Comparison of ENCODE assay signal across 13 cellular contexts in genomic region chr3:11632564-11632963, GRCh38. TPM values are rescaled to one million over a fixed set of nuclear protein-coding genes. Genes with fewer than 3 reads are reported as not detected.
DNase-seq lines count a peak whose midpoint lies in the region; ATAC-seq and TF ChIP-seq lines count a peak whose summit lies in the region.
"Had no signal": no experiment of that assay in that cellular context is flagged by ENCODE, and none has a peak within 500 bp of the region (broad histone marks: within the 10 kb centered on the region; RNA-seq: fewer than 3 reads in every experiment).

No MANE protein-coding gene starts in this region.

- H3K9me3 Mint-ChIP-seq in activated CD8-positive, alpha-beta T cell treated with anti-CD3 and anti-CD28 coated beads for 36 hours: no peaks in the 10 kb centered on the region
- H3K9me3 Mint-ChIP-seq in activated CD8-positive, alpha-beta T cell treated with anti-CD3 and anti-CD28 coated beads, Interleukin-2, amount 10 ng/mL, durations not matched to agents 7 days and 5 days (ENCODE audit: insufficient read depth): no peaks in the 10 kb centered on the region
- no peaks in the 10 kb centered on the region for H3K9me3 Mint-ChIP-seq in memory B cell
- H3K9me3 Mint-ChIP-seq in glutamatergic neuron (ENCODE audit: unreplicated experiment): no peaks in the 10 kb centered on the region

- H3K27ac Mint-ChIP-seq in activated CD8-positive, alpha-beta T cell treated with anti-CD3 and anti-CD28 coated beads for 36 hours: peak overlapping the region; percentile 9
- no peak overlapping the region for H3K27ac Mint-ChIP-seq in activated CD8-positive, alpha-beta T cell treated with anti-CD3 and anti-CD28 coated beads, Interleukin-2, amount 10 ng/mL, durations not matched to agents 7 days and 5 days
- H3K27ac Mint-ChIP-seq in memory B cell: peak overlapping the region; percentile 67
- H3K27ac Mint-ChIP-seq in glutamatergic neuron (ENCODE audit: unreplicated experiment): no peak overlapping the region

- H3K9ac ChIP-seq in SK-N-MC (ENCODE audit: insufficient read length): no peak overlapping the region

- no peak for ATAC-seq in activated CD8-positive, alpha-beta T cell treated with anti-CD3 and anti-CD28 coated beads for 36 hours
- ATAC-seq in activated CD8-positive, alpha-beta T cell treated with anti-CD3 and anti-CD28 coated beads, Interleukin-2, amount 10 ng/mL, durations not matched to agents 7 days and 5 days: no peak
- no peak for ATAC-seq in memory B cell (ENCODE audit: low read depth)
- no peak for ATAC-seq in HG03135 (IDR thresholded peaks at IDR 0.05; ENCODE audit: unreplicated experiment)
- ATAC-seq in GM18858 (IDR thresholded peaks at IDR 0.05; ENCODE audit: unreplicated experiment): no peak

- WGBS in thyroid gland, 2 donors: 17 to 21% methylated on average over 2 of the region's 2 CpGs

- no peak for TF ChIP-seq POLR2A in thyroid gland (IDR thresholded peaks at IDR 0.05)

- POLR2A ChIA-PET in activated CD8-positive, alpha-beta T cell treated with anti-CD3 and anti-CD28 coated beads for 36 hours (lab: Charles Lee): no interaction called here
- POLR2A ChIA-PET in activated CD8-positive, alpha-beta T cell treated with anti-CD3 and anti-CD28 coated beads, Interleukin-2, amount 10 ng/mL, durations not matched to agents 7 days and 5 days (lab: Charles Lee): no interaction called here

- CTCF ChIA-PET in activated CD8-positive, alpha-beta T cell treated with anti-CD3 and anti-CD28 coated beads for 36 hours (lab: Charles Lee): interaction anchor here (1.1 to 1.2 kb wide), 2 partner anchors 9 to 19 kb away, joined by 3 read pairs; no protein-coding TSS in a partner anchor
- CTCF ChIA-PET in activated CD8-positive, alpha-beta T cell treated with anti-CD3 and anti-CD28 coated beads, Interleukin-2, amount 10 ng/mL, durations not matched to agents 7 days and 5 days (lab: Charles Lee): interaction anchor here (1.3 kb wide), 1 partner anchor 11 kb away, joined by 4 read pairs; the partner anchor contains the start of gene VGLL4

- no peaks in the 10 kb centered on the region for H3K36me3 ChIP-seq in SK-N-MC (ENCODE audit: insufficient read depth, low read length)
- no peaks in the 10 kb centered on the region for H3K36me3 ChIP-seq in thyroid gland

- peaks cover 57 to 73% of the 10 kb centered on the region in 2 donors for H3K4me1 ChIP-seq in thyroid gland

- no peaks in the 10 kb centered on the region for H3K27me3 ChIP-seq in thyroid gland

- TF ChIP-seq CTCF in activated CD8-positive, alpha-beta T cell treated with anti-CD3 and anti-CD28 coated beads for 36 hours (IDR thresholded peaks at IDR 0.05): no peak
- TF ChIP-seq CTCF in thyroid gland (IDR thresholded peaks at IDR 0.05) (no peak), glutamatergic neuron (IDR thresholded peaks at IDR 0.05; ENCODE audit: partially characterized antibody, unreplicated experiment) (no peak)

- H3K4me3 ChIP-seq in SK-N-MC: no peak overlapping the region
- no peak overlapping the region for H3K4me3 ChIP-seq in thyroid gland (replicated peaks in 1 of 3)

- H3K4me1 Mint-ChIP-seq in activated CD8-positive, alpha-beta T cell treated with anti-CD3 and anti-CD28 coated beads for 36 hours (ENCODE audit: low read depth): peaks cover 67% of the 10 kb centered on the region
- peaks cover 60% of the 10 kb centered on the region for H3K4me1 Mint-ChIP-seq in activated CD8-positive, alpha-beta T cell treated with anti-CD3 and anti-CD28 coated beads, Interleukin-2, amount 10 ng/mL, durations not matched to agents 7 days and 5 days (ENCODE audit: low read depth)
- H3K4me1 Mint-ChIP-seq in memory B cell (peaks cover 35% of the 10 kb centered on the region), glutamatergic neuron (ENCODE audit: low read depth, unreplicated experiment) (peaks cover 11% of the 10 kb centered on the region)

- H3K4me3 Mint-ChIP-seq in activated CD8-positive, alpha-beta T cell treated with anti-CD3 and anti-CD28 coated beads for 36 hours: no peak overlapping the region
- no peak overlapping the region for H3K4me3 Mint-ChIP-seq in activated CD8-positive, alpha-beta T cell treated with anti-CD3 and anti-CD28 coated beads, Interleukin-2, amount 10 ng/mL, durations not matched to agents 7 days and 5 days
- H3K4me3 Mint-ChIP-seq in memory B cell (no peak overlapping the region), glutamatergic neuron (ENCODE audit: unreplicated experiment) (no peak overlapping the region)

- intact Hi-C loops in activated CD8-positive, alpha-beta T cell treated with anti-CD3 and anti-CD28 coated beads for 36 hours (cut with micrococcal nuclease): loop anchor here (10.0 kb wide), 1 partner anchor 48 kb away; no protein-coding TSS in a partner anchor
- intact Hi-C loops in thyroid gland (cut with DNase I): no loop called here

- DNase-seq in activated CD8-positive, alpha-beta T cell treated with anti-CD3 and anti-CD28 coated beads for 36 hours: no peak
- DNase-seq in activated CD8-positive, alpha-beta T cell treated with anti-CD3 and anti-CD28 coated beads, Interleukin-2, amount 10 ng/mL, durations not matched to agents 7 days and 5 days: no peak
- no peak for DNase-seq in SK-N-MC (ENCODE audit: low read depth, low spot score)
- DNase-seq in memory B cell (ENCODE audit: low spot score in 2 of 2): no peak
- DNase-seq in thyroid gland: no peak
- DNase-seq in glutamatergic neuron: no peak
- DNase-seq: activated T-cell treated with anti-CD3 and anti-CD28 coated beads for 4 hours, DMS 273 treated with DMSO at 0.1 percent for 48 hours, Kasumi-1, kidney, NCI-H345 had no signal

- H3K36me3 Mint-ChIP-seq in activated CD8-positive, alpha-beta T cell treated with anti-CD3 and anti-CD28 coated beads for 36 hours (ENCODE audit: low read depth): peaks cover 28% of the 10 kb centered on the region
- peaks cover 24% of the 10 kb centered on the region for H3K36me3 Mint-ChIP-seq in activated CD8-positive, alpha-beta T cell treated with anti-CD3 and anti-CD28 coated beads, Interleukin-2, amount 10 ng/mL, durations not matched to agents 7 days and 5 days (ENCODE audit: low read depth)
- peaks cover 7% of the 10 kb centered on the region for H3K36me3 Mint-ChIP-seq in memory B cell
- no peaks in the 10 kb centered on the region for H3K36me3 Mint-ChIP-seq in glutamatergic neuron (ENCODE audit: unreplicated experiment)

- no peaks in the 10 kb centered on the region for H3K9me3 ChIP-seq in SK-N-MC (ENCODE audit: low read depth, low read length)
- H3K9me3 ChIP-seq in thyroid gland: no peaks in the 10 kb centered on the region

- 0 out of 2 replicates have a peak overlapping the region, but pooled peaks have one; percentile 13 for H3K27ac ChIP-seq in SK-N-MC
- peak overlapping the region in 2 of 3 donors; percentile 33 to 50 for H3K27ac ChIP-seq in thyroid gland

- no peaks in the 10 kb centered on the region for H3K27me3 Mint-ChIP-seq in activated CD8-positive, alpha-beta T cell treated with anti-CD3 and anti-CD28 coated beads for 36 hours
- H3K27me3 Mint-ChIP-seq in activated CD8-positive, alpha-beta T cell treated with anti-CD3 and anti-CD28 coated beads, Interleukin-2, amount 10 ng/mL, durations not matched to agents 7 days and 5 days (ENCODE audit: low read depth): no peaks in the 10 kb centered on the region
- no peaks in the 10 kb centered on the region for H3K27me3 Mint-ChIP-seq in memory B cell
- H3K27me3 Mint-ChIP-seq in glutamatergic neuron (ENCODE audit: unreplicated experiment): peaks cover 2% of the 10 kb centered on the region

RNA-seq across cellular contexts. Expression of gene VGLL4, which starts 11.2 kb away (rescaled TPM):
- total RNA-seq in activated CD8-positive, alpha-beta T cell treated with anti-CD3 and anti-CD28 coated beads for 36 hours: 10 to 100 TPM; 54.4 to 60.2 TPM
- total RNA-seq in activated CD8-positive, alpha-beta T cell treated with anti-CD3 and anti-CD28 coated beads, Interleukin-2, amount 10 ng/mL, durations not matched to agents 7 days and 5 days: 10 to 100 TPM; 37.1 TPM
- total RNA-seq in thyroid gland (100 to 1,000 TPM in 3 of 4 donors, 10 to 100 TPM in 1; 96.0 to 142 (median 131) TPM), glutamatergic neuron (ENCODE audit: unreplicated experiment) (29.4 TPM)

Comparison
In these comparisons a context has a peak if more than half of its experiments do, and no peak if none do; other contexts are left out.
1. H3K27ac Mint-ChIP-seq: peak in activated CD8-positive, alpha-beta T cell treated with anti-CD3 and anti-CD28 coated beads for 36 hours (single experiment) and memory B cell (single experiment); none in activated CD8-positive, alpha-beta T cell treated with anti-CD3 and anti-CD28 coated beads, Interleukin-2, amount 10 ng/mL, durations not matched to agents 7 days and 5 days (single experiment) and glutamatergic neuron (single experiment).